Comparison of ENCODE assay signal across 25 cellular contexts in genomic region chr15:69476704-69477473, GRCh38.
"Had no signal": no experiment of that assay in that cellular context is flagged by ENCODE, and none has a peak within 500 bp of the region (broad histone marks: within the 10 kb centered on the region; RNA-seq: fewer than 3 reads in every experiment).

No MANE protein-coding gene starts in this region.

- H3K36me3 ChIP-seq: esophagus muscularis mucosa, gastroesophageal sphincter, heart left ventricle, left lung, prostate gland, right atrium auricular region, spleen, thoracic aorta, tibial nerve, upper lobe of left lung, uterus had no signal

- H3K27ac Mint-ChIP-seq: dendritic cell treated with granulocyte-macrophage colony-stimulating factor and Interleukin-4, amounts not matched to agents 40 ng/mL and 50 ng/mL, for 4 days; naive thymus-derived CD4-positive, alpha-beta T cell; nephron progenitor cell; stimulated activated memory B cell treated with anti-CD40 and anti-IgM and Interleukin-4, amounts not matched to agents 10 μg/mL and 1 μg/mL and 100 μg/mL, for 72 hours had no signal

- H3K27me3 ChIP-seq: heart left ventricle, hepatocyte, left lung, right atrium auricular region, tibial nerve, upper lobe of left lung, uterus had no signal

- H3K4me1 ChIP-seq: gastroesophageal sphincter, heart left ventricle, left lung, prostate gland, right atrium auricular region, uterus had no signal

- H3K4me3 Mint-ChIP-seq: dendritic cell treated with granulocyte-macrophage colony-stimulating factor and Interleukin-4, amounts not matched to agents 40 ng/mL and 50 ng/mL, for 4 days; naive thymus-derived CD4-positive, alpha-beta T cell; nephron progenitor cell; stimulated activated memory B cell treated with anti-CD40 and anti-IgM and Interleukin-4, amounts not matched to agents 10 μg/mL and 1 μg/mL and 100 μg/mL, for 72 hours had no signal

- ATAC-seq: gastroesophageal sphincter; stimulated activated memory B cell treated with anti-CD40 and anti-IgM and Interleukin-4, amounts not matched to agents 10 μg/mL and 1 μg/mL and 100 μg/mL, for 72 hours had no signal

- H3K27ac ChIP-seq: esophagus muscularis mucosa, foreskin keratinocyte, gastroesophageal sphincter, heart left ventricle, hepatocyte, left lung, prostate gland, right atrium auricular region, skin epidermis, spleen, thoracic aorta, tibial nerve, upper lobe of left lung, uterus had no signal

- H3K9me3 Mint-ChIP-seq: dendritic cell treated with granulocyte-macrophage colony-stimulating factor and Interleukin-4, amounts not matched to agents 40 ng/mL and 50 ng/mL, for 4 days had no signal

- DNase-seq: effector CD8-positive, alpha-beta T cell; foreskin keratinocyte; heart left ventricle; left cardiac atrium; left lung; mesenchymal stem cell; midbrain; naive thymus-derived CD4-positive, alpha-beta T cell; nephron progenitor cell; nucleus accumbens; spleen; stimulated activated CD4-positive, alpha-beta T cell treated with anti-CD3 and anti-CD28 coated beads, Interleukin-4, amount 100 ng/mL, for 4 hours; stimulated activated naive CD8-positive, alpha-beta T cell treated with anti-CD3 and anti-CD28 coated beads, Interleukin-15, Interleukin-2, amounts not matched to agents 100 U/mL and 50 U/mL, for 24 hours; upper lobe of left lung; uterus had no signal

- H3K4me3 ChIP-seq: esophagus muscularis mucosa, gastroesophageal sphincter, heart left ventricle, hepatocyte, left lung, prostate gland, right atrium auricular region, skin epidermis, spleen, thoracic aorta, tibial nerve, upper lobe of left lung, uterus had no signal

- H3K9me3 ChIP-seq: esophagus muscularis mucosa, gastroesophageal sphincter, left lung, prostate gland, thoracic aorta, upper lobe of left lung, uterus had no signal
